Comparison of ENCODE assay signal across 31 cellular contexts in genomic region chr18:45739268-45739667, GRCh38. TPM values are rescaled to one million over a fixed set of nuclear protein-coding genes. Genes with fewer than 3 reads are reported as not detected.
"Had no signal": no experiment of that assay in that cellular context is flagged by ENCODE, and none has a peak within 500 bp of the region (broad histone marks: within the 10 kb centered on the region; RNA-seq: fewer than 3 reads in every experiment).

No MANE protein-coding gene starts in this region.

- H3K9me3 Mint-ChIP-seq: activated B cell treated with CpG ODN at 0.5 μM for 24 hours; activated naive CD4-positive, alpha-beta T cell treated with anti-CD3 and anti-CD28 coated beads, Interleukin-2, amount 50 U/mL, for 24 hours; activated naive CD8-positive, alpha-beta T cell treated with anti-CD3 and anti-CD28 coated beads, Interleukin-2, amount 50 U/mL, for 24 hours; activated T-helper 2 cell treated with anti-CD3 and anti-CD28 coated beads, Interferon-gamma antibody, Interleukin-2, Interleukin-4, amounts not matched to agents 10 μg/mL and 5 μg/mL and 100 μg/mL, durations not matched to agents 14 hours and 24 hours and 36 hours; central memory CD8-positive, alpha-beta T cell; dendritic cell treated with granulocyte-macrophage colony-stimulating factor and Interleukin-4, amounts not matched to agents 40 ng/mL and 50 ng/mL, for 4 days; endodermal cell; mesothelial cell of epicardium; naive thymus-derived CD8-positive, alpha-beta T cell; stimulated activated effector memory CD8-positive, alpha-beta T cell treated with anti-CD3 and anti-CD28 coated beads, Interleukin-12 subunit alpha, Interleukin-12 subunit beta, amount 100 ng/mL, for 72 hours; stimulated activated naive CD8-positive, alpha-beta T cell treated with anti-CD3 and anti-CD28 coated beads, Interleukin-15, amount 100 ng/mL, for 72 hours; T-helper 2 cell treated with Interferon-gamma antibody and Interleukin-4, amounts not matched to agents 5 μg/mL and 100 μg/mL, for 36 hours; type B pancreatic cell had no signal

- H3K4me1 Mint-ChIP-seq: activated B cell treated with CpG ODN at 0.5 μM for 24 hours; activated CD8-positive, alpha-beta memory T cell treated with anti-CD3 and anti-CD28 coated beads, Interleukin-2, amount 10 ng/mL, durations not matched to agents 7 days and 5 days; activated naive CD4-positive, alpha-beta T cell treated with anti-CD3 and anti-CD28 coated beads, Interleukin-2, amount 50 U/mL, for 24 hours; activated naive CD8-positive, alpha-beta T cell treated with anti-CD3 and anti-CD28 coated beads, Interleukin-2, amount 50 U/mL, for 24 hours; central memory CD8-positive, alpha-beta T cell; mesothelial cell of epicardium; naive thymus-derived CD8-positive, alpha-beta T cell; neural crest cell; stimulated activated effector memory CD8-positive, alpha-beta T cell treated with anti-CD3 and anti-CD28 coated beads, Interleukin-12 subunit alpha, Interleukin-12 subunit beta, amount 100 ng/mL, for 72 hours; stimulated activated naive CD8-positive, alpha-beta T cell treated with anti-CD3 and anti-CD28 coated beads, Interleukin-15, amount 100 ng/mL, for 72 hours had no signal

- H3K27me3 Mint-ChIP-seq: activated B cell treated with CpG ODN at 0.5 μM for 24 hours; activated CD8-positive, alpha-beta memory T cell treated with anti-CD3 and anti-CD28 coated beads, Interleukin-2, amount 10 ng/mL, durations not matched to agents 7 days and 5 days; activated naive CD4-positive, alpha-beta T cell treated with anti-CD3 and anti-CD28 coated beads, Interleukin-2, amount 50 U/mL, for 24 hours; activated naive CD8-positive, alpha-beta T cell treated with anti-CD3 and anti-CD28 coated beads, Interleukin-2, amount 50 U/mL, for 24 hours; central memory CD8-positive, alpha-beta T cell; naive thymus-derived CD8-positive, alpha-beta T cell; stimulated activated naive CD8-positive, alpha-beta T cell treated with anti-CD3 and anti-CD28 coated beads, Interleukin-15, amount 100 ng/mL, for 72 hours had no signal

- ATAC-seq: activated CD8-positive, alpha-beta memory T cell treated with anti-CD3 and anti-CD28 coated beads, Interleukin-2, amount 10 ng/mL, durations not matched to agents 7 days and 5 days; activated CD8-positive, alpha-beta T cell treated with anti-CD3 and anti-CD28 coated beads, Interleukin-2, amount 10 ng/mL, durations not matched to agents 7 days and 5 days; activated naive CD8-positive, alpha-beta T cell treated with anti-CD3 and anti-CD28 coated beads, Interleukin-2, amount 50 U/mL, for 24 hours; esophagus mucosa; left lobe of liver; naive thymus-derived CD8-positive, alpha-beta T cell; sciatic nerve; stimulated activated effector memory CD8-positive, alpha-beta T cell treated with anti-CD3 and anti-CD28 coated beads, Interleukin-12 subunit alpha, Interleukin-12 subunit beta, amount 100 ng/mL, for 72 hours; stimulated activated naive CD8-positive, alpha-beta T cell treated with anti-CD3 and anti-CD28 coated beads, Interleukin-15, amount 100 ng/mL, for 72 hours had no signal

- DNase-seq: activated B cell treated with CpG ODN at 0.5 μM for 24 hours; activated CD8-positive, alpha-beta memory T cell treated with anti-CD3 and anti-CD28 coated beads, Interleukin-2, amount 10 ng/mL, durations not matched to agents 7 days and 5 days; activated CD8-positive, alpha-beta T cell treated with anti-CD3 and anti-CD28 coated beads, Interleukin-2, amount 10 ng/mL, durations not matched to agents 7 days and 5 days; activated naive CD8-positive, alpha-beta T cell treated with anti-CD3 and anti-CD28 coated beads, Interleukin-2, amount 50 U/mL, for 24 hours; activated T-cell treated with anti-CD3 and anti-CD28 coated beads, Interleukin-2, amount 50 U/mL, for 48 hours; amygdala; foreskin fibroblast; head of caudate nucleus; kidney glomerular epithelial cell; naive thymus-derived CD8-positive, alpha-beta T cell; occipital lobe; stimulated activated CD4-positive, alpha-beta T cell treated with anti-CD3 and anti-CD28 coated beads, Interleukin-4, amount 100 ng/mL, for 24 hours; stimulated activated naive CD8-positive, alpha-beta T cell treated with anti-CD3 and anti-CD28 coated beads, Interleukin-15, amount 100 ng/mL, for 72 hours; substantia nigra; T-helper 1 cell had no signal

- H3K4me3 ChIP-seq: skin epidermis, vagina had no signal

- H3K27ac Mint-ChIP-seq: activated B cell treated with CpG ODN at 0.5 μM for 24 hours; activated CD8-positive, alpha-beta memory T cell treated with anti-CD3 and anti-CD28 coated beads, Interleukin-2, amount 10 ng/mL, durations not matched to agents 7 days and 5 days; activated CD8-positive, alpha-beta T cell treated with anti-CD3 and anti-CD28 coated beads, Interleukin-2, amount 10 ng/mL, durations not matched to agents 7 days and 5 days; activated naive CD4-positive, alpha-beta T cell treated with anti-CD3 and anti-CD28 coated beads, Interleukin-2, amount 50 U/mL, for 24 hours; activated naive CD8-positive, alpha-beta T cell treated with anti-CD3 and anti-CD28 coated beads, Interleukin-2, amount 50 U/mL, for 24 hours; activated T-helper 2 cell treated with anti-CD3 and anti-CD28 coated beads, Interferon-gamma antibody, Interleukin-2, Interleukin-4, amounts not matched to agents 10 μg/mL and 5 μg/mL and 100 μg/mL, durations not matched to agents 14 hours and 24 hours and 36 hours; dendritic cell treated with granulocyte-macrophage colony-stimulating factor and Interleukin-4, amounts not matched to agents 40 ng/mL and 50 ng/mL, for 4 days; endodermal cell; mesothelial cell of epicardium; stimulated activated effector memory CD8-positive, alpha-beta T cell treated with anti-CD3 and anti-CD28 coated beads, Interleukin-12 subunit alpha, Interleukin-12 subunit beta, amount 100 ng/mL, for 72 hours; stimulated activated naive CD8-positive, alpha-beta T cell treated with anti-CD3 and anti-CD28 coated beads, Interleukin-15, amount 100 ng/mL, for 72 hours; T-helper 2 cell treated with Interferon-gamma antibody and Interleukin-4, amounts not matched to agents 5 μg/mL and 100 μg/mL, for 36 hours; type B pancreatic cell had no signal

- H3K4me3 Mint-ChIP-seq: activated B cell treated with CpG ODN at 0.5 μM for 24 hours; activated CD8-positive, alpha-beta memory T cell treated with anti-CD3 and anti-CD28 coated beads, Interleukin-2, amount 10 ng/mL, durations not matched to agents 7 days and 5 days; activated CD8-positive, alpha-beta T cell treated with anti-CD3 and anti-CD28 coated beads, Interleukin-2, amount 10 ng/mL, durations not matched to agents 7 days and 5 days; activated naive CD4-positive, alpha-beta T cell treated with anti-CD3 and anti-CD28 coated beads, Interleukin-2, amount 50 U/mL, for 24 hours; activated naive CD8-positive, alpha-beta T cell treated with anti-CD3 and anti-CD28 coated beads, Interleukin-2, amount 50 U/mL, for 24 hours; central memory CD8-positive, alpha-beta T cell; dendritic cell treated with granulocyte-macrophage colony-stimulating factor and Interleukin-4, amounts not matched to agents 40 ng/mL and 50 ng/mL, for 4 days; endodermal cell; mesothelial cell of epicardium; naive thymus-derived CD8-positive, alpha-beta T cell; neural crest cell; stimulated activated effector memory CD8-positive, alpha-beta T cell treated with anti-CD3 and anti-CD28 coated beads, Interleukin-12 subunit alpha, Interleukin-12 subunit beta, amount 100 ng/mL, for 72 hours; stimulated activated naive CD8-positive, alpha-beta T cell treated with anti-CD3 and anti-CD28 coated beads, Interleukin-15, amount 100 ng/mL, for 72 hours; T-helper 2 cell treated with Interferon-gamma antibody and Interleukin-4, amounts not matched to agents 5 μg/mL and 100 μg/mL, for 36 hours; type B pancreatic cell had no signal

- H3K36me3 ChIP-seq: vagina had no signal

- H3K4me1 ChIP-seq: vagina had no signal

- H3K36me3 Mint-ChIP-seq: activated CD8-positive, alpha-beta memory T cell treated with anti-CD3 and anti-CD28 coated beads, Interleukin-2, amount 10 ng/mL, durations not matched to agents 7 days and 5 days; mesothelial cell of epicardium; stimulated activated effector memory CD8-positive, alpha-beta T cell treated with anti-CD3 and anti-CD28 coated beads, Interleukin-12 subunit alpha, Interleukin-12 subunit beta, amount 100 ng/mL, for 72 hours; type B pancreatic cell had no signal

- H3K9me3 ChIP-seq: vagina had no signal

- H3K27me3 ChIP-seq: vagina had no signal

- H3K27ac ChIP-seq: skin epidermis, vagina had no signal

RNA-seq across cellular contexts. Expression of gene SLC14A1, which starts 15.3 kb away (rescaled TPM):
- total RNA-seq: endodermal cell, lung microvascular endothelial cell, mesothelial cell of epicardium, neural crest cell had no signal
